8 cellular contexts compared by ENCODE assay signal in genomic region chr7:100673942-100674431, GRCh38. TPM values are rescaled to one million over a fixed set of nuclear protein-coding genes. Genes with fewer than 3 reads are reported as not detected.
DNase-seq lines count a peak whose midpoint lies in the region; ATAC-seq and TF ChIP-seq lines count a peak whose summit lies in the region.

No MANE protein-coding gene starts in this region.

- peaks cover 26 to 27% (median 26%) of the 10 kb centered on the region in 4 donors for H3K36me3 ChIP-seq in esophagus muscularis mucosa

- no peaks in the 10 kb centered on the region for H3K9me3 Mint-ChIP-seq in activated CD8-positive, alpha-beta T cell treated with anti-CD3 and anti-CD28 coated beads, Interleukin-2, amount 10 ng/mL, durations not matched to agents 7 days and 5 days (ENCODE audit: insufficient read depth)
- no peaks in the 10 kb centered on the region for H3K9me3 Mint-ChIP-seq in nephron

- H3K9me3 ChIP-seq in esophagus muscularis mucosa = no peaks in the 10 kb centered on the region

- H3K4me1 Mint-ChIP-seq in activated CD8-positive, alpha-beta T cell treated with anti-CD3 and anti-CD28 coated beads, Interleukin-2, amount 10 ng/mL, durations not matched to agents 7 days and 5 days (ENCODE audit: low read depth) = peaks cover 26% of the 10 kb centered on the region
- no peaks in the 10 kb centered on the region for H3K4me1 Mint-ChIP-seq in nephron

- H3K4me3 Mint-ChIP-seq in activated CD8-positive, alpha-beta T cell treated with anti-CD3 and anti-CD28 coated beads, Interleukin-2, amount 10 ng/mL, durations not matched to agents 7 days and 5 days = peak overlapping the region; percentile 96
- peak overlapping the region; percentile 96 to 97 (median 96) for H3K4me3 Mint-ChIP-seq in nephron

- peak overlapping the region; percentile 85 for H3K4me3 ChIP-seq in Jurkat, Clone E6-1 (ENCODE audit: low read length)
- H3K4me3 ChIP-seq in esophagus muscularis mucosa = peak overlapping the region; percentile 88 to 96 (median 96)

- POLR2A ChIA-PET in activated CD8-positive, alpha-beta T cell treated with anti-CD3 and anti-CD28 coated beads, Interleukin-2, amount 10 ng/mL, durations not matched to agents 7 days and 5 days (lab: Charles Lee) = no interaction called here

- peak overlapping the region; percentile 98 to 100 (median 98) for H3K27ac ChIP-seq in esophagus muscularis mucosa (replicated peaks in 1 of 4)

- H3K27ac Mint-ChIP-seq in activated CD8-positive, alpha-beta T cell treated with anti-CD3 and anti-CD28 coated beads, Interleukin-2, amount 10 ng/mL, durations not matched to agents 7 days and 5 days = peak overlapping the region; percentile 94
- H3K27ac Mint-ChIP-seq in nephron = peak overlapping the region; percentile 89 to 99 (median 99)

- CTCF ChIA-PET in activated CD8-positive, alpha-beta T cell treated with anti-CD3 and anti-CD28 coated beads, Interleukin-2, amount 10 ng/mL, durations not matched to agents 7 days and 5 days (lab: Charles Lee) = interaction anchor here (1.5 kb wide), 1 partner anchor 17 kb away, joined by 9 read pairs; no protein-coding TSS in a partner anchor

- peaks cover 10% of the 10 kb centered on the region for H3K27me3 Mint-ChIP-seq in activated CD8-positive, alpha-beta T cell treated with anti-CD3 and anti-CD28 coated beads, Interleukin-2, amount 10 ng/mL, durations not matched to agents 7 days and 5 days (ENCODE audit: low read depth)
- peaks cover 8% of the 10 kb centered on the region for H3K27me3 Mint-ChIP-seq in nephron (ENCODE audit: low read depth)

- H3K4me1 ChIP-seq in esophagus muscularis mucosa = peaks cover 17 to 44% (median 39%) of the 10 kb centered on the region in 4 donors

- no peak for TF ChIP-seq EP300 in esophagus muscularis mucosa (IDR thresholded peaks at IDR 0.05)

- WGBS in esophagus muscularis mucosa = under 1% methylated on average over 25 of the region's 35 CpGs

- no peak for TF ChIP-seq CTCF in esophagus muscularis mucosa (IDR thresholded peaks at IDR 0.05)
- TF ChIP-seq CTCF in nephron (IDR thresholded peaks at IDR 0.05; ENCODE audit: unreplicated experiment in 3 of 3) = no peak

- no peaks in the 10 kb centered on the region for H3K27me3 ChIP-seq in esophagus muscularis mucosa

- TF ChIP-seq POLR2A in esophagus muscularis mucosa (IDR thresholded peaks at IDR 0.05; ENCODE audit: low read depth) = no peak

- intact Hi-C loops in esophagus muscularis mucosa (cut with DNase I) = loop anchor here (5.0 kb wide), 1 partner anchor 62 kb away; the partner anchor contains the start of gene MOSPD3

- peak; percentile 1 for ATAC-seq in activated CD8-positive, alpha-beta T cell treated with anti-CD3 and anti-CD28 coated beads, Interleukin-2, amount 10 ng/mL, durations not matched to agents 7 days and 5 days
- ATAC-seq in GM21526 (IDR thresholded peaks at IDR 0.05; ENCODE audit: low FRiP score, unreplicated experiment) = no peak

- peaks cover 22% of the 10 kb centered on the region for H3K36me3 Mint-ChIP-seq in activated CD8-positive, alpha-beta T cell treated with anti-CD3 and anti-CD28 coated beads, Interleukin-2, amount 10 ng/mL, durations not matched to agents 7 days and 5 days (ENCODE audit: low read depth)
- H3K36me3 Mint-ChIP-seq in nephron (ENCODE audit: low read depth) = peaks cover 11% of the 10 kb centered on the region

- DNase-seq in NCI-H1417 (lab: John Stamatoyannopoulos, UW) = peak; percentile 24 to 90 (median 81)
- DNase-seq in NCI-H1417 treated with DMSO at 0.1 percent for 48 hours (lab: John Stamatoyannopoulos, UW) = no peak
- no peak for DNase-seq in Jurkat, Clone E6-1 (ENCODE audit: low read depth, low spot score)
- DNase-seq in activated CD8-positive, alpha-beta T cell treated with anti-CD3 and anti-CD28 coated beads, Interleukin-2, amount 10 ng/mL, durations not matched to agents 7 days and 5 days = peak; percentile 50
- DNase-seq in esophagus muscularis mucosa (ENCODE audit: extremely low spot score) = no peak
- no peak for DNase-seq in NCI-H1436 treated with DMSO at 0.1 percent for 48 hours (lab: John Stamatoyannopoulos, UW)

RNA-seq across cellular contexts. Expression of gene GNB2, which starts 0.4 kb away (rescaled TPM):
- 137 TPM for polyA plus RNA-seq in Jurkat, Clone E6-1 (2012; ENCODE audit: insufficient read depth, insufficient read length)
- 100 to 1,000 TPM; 274 to 286 TPM for total RNA-seq in activated CD8-positive, alpha-beta T cell treated with anti-CD3 and anti-CD28 coated beads, Interleukin-2, amount 10 ng/mL, durations not matched to agents 7 days and 5 days
- 100 to 1,000 TPM; 150 to 229 (median 218) TPM for total RNA-seq in esophagus muscularis mucosa

RNA-seq across cellular contexts. Expression of gene ACTL6B, which starts 17.7 kb away (rescaled TPM):
- polyA plus RNA-seq in Jurkat, Clone E6-1 (2012; ENCODE audit: insufficient read depth, insufficient read length) = not detected
- total RNA-seq in activated CD8-positive, alpha-beta T cell treated with anti-CD3 and anti-CD28 coated beads, Interleukin-2, amount 10 ng/mL, durations not matched to agents 7 days and 5 days = not detected
- not detected for total RNA-seq in esophagus muscularis mucosa

RNA-seq across cellular contexts. Expression of gene GIGYF1, which starts 20.1 kb away (rescaled TPM):
- polyA plus RNA-seq in Jurkat, Clone E6-1 (2012; ENCODE audit: insufficient read depth, insufficient read length) = 26.6 TPM
- total RNA-seq in activated CD8-positive, alpha-beta T cell treated with anti-CD3 and anti-CD28 coated beads, Interleukin-2, amount 10 ng/mL, durations not matched to agents 7 days and 5 days = 10 to 100 TPM; 42.1 to 43.0 TPM
- 10 to 100 TPM; 19.5 to 33.5 (median 30.9) TPM for total RNA-seq in esophagus muscularis mucosa

RNA-seq across cellular contexts. Expression of gene POP7, which starts 31.9 kb away (rescaled TPM):
- polyA plus RNA-seq in Jurkat, Clone E6-1 (2012; ENCODE audit: insufficient read depth, insufficient read length) = 90.3 TPM
- total RNA-seq in activated CD8-positive, alpha-beta T cell treated with anti-CD3 and anti-CD28 coated beads, Interleukin-2, amount 10 ng/mL, durations not matched to agents 7 days and 5 days = 10 to 100 TPM; 43.6 to 48.3 TPM
- total RNA-seq in esophagus muscularis mucosa = 10 to 100 TPM; 27.0 to 51.3 (median 43.7) TPM

RNA-seq across cellular contexts. Expression of gene TFR2, which starts 32.6 kb away (rescaled TPM):
- polyA plus RNA-seq in Jurkat, Clone E6-1 (2012; ENCODE audit: insufficient read depth, insufficient read length) = 16.2 TPM
- total RNA-seq in activated CD8-positive, alpha-beta T cell treated with anti-CD3 and anti-CD28 coated beads, Interleukin-2, amount 10 ng/mL, durations not matched to agents 7 days and 5 days = 10 to 100 TPM; 13.1 to 14.5 TPM
- total RNA-seq in esophagus muscularis mucosa = under 1 TPM in 2 of 4 donors, not detected in 2; 0.17 to 0.32 TPM

Comparison
In these comparisons a context has a peak if more than half of its experiments do, and no peak if none do; other contexts are left out.
1. DNase-seq: peak in NCI-H1417 (3 of 3) and activated CD8-positive, alpha-beta T cell treated with anti-CD3 and anti-CD28 coated beads, Interleukin-2, amount 10 ng/mL, durations not matched to agents 7 days and 5 days (single experiment); none in NCI-H1417 treated with DMSO at 0.1 percent for 48 hours (single experiment), Jurkat, Clone E6-1 (single experiment), esophagus muscularis mucosa (single experiment) and NCI-H1436 treated with DMSO at 0.1 percent for 48 hours (single experiment).